1 cellular context compared by ENCODE assay signal in the genomic region with DNA sequence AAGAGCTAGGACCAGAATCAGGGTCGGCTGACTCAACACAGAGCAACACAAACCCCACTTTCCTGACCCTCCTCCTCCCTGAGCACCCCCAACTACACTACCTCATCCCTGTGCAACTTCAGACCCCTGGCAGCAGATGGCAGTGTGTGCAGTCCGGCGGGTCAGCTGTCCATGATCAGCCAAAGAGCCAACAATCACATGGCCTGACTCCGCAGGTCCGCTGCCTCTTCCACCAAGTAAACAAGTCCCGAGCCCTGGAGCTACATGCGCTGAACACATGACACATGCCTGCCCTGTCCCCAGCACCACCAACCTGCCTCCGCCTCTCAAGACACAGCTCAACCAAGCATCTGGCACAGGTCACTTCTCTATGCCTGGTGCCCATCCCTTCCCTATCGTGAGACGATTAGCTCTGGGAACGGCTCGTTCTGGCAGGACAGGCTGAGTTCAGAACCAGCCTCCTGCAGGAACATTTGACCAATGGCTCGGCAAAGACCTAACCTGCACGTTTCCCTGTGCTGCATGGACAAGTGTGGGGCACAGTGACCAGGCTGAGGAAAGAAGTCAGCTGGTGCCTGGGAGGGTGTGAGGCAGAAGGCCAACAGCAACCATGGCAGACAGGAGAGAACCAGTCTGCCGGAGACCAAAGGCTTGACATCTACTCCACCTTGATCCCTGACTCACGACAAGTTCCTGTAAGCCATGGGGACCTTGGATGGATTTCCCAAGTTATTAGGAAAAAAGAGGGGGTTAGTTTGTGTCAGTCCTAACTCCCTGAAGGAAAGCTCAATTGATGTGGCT.
A peak's percentile ranks its signal among the peaks of the same experiment; 100 is the strongest.
TF ChIP-seq lines count a peak whose summit lies in the region.

No MANE protein-coding gene starts in this region.

TF ChIP-seq in K562, 482 proteins besides CTCF, POLR2A, EP300 and RAD21 (continued from another document and continues in another):
- TF ChIP-seq, protein P1, sequence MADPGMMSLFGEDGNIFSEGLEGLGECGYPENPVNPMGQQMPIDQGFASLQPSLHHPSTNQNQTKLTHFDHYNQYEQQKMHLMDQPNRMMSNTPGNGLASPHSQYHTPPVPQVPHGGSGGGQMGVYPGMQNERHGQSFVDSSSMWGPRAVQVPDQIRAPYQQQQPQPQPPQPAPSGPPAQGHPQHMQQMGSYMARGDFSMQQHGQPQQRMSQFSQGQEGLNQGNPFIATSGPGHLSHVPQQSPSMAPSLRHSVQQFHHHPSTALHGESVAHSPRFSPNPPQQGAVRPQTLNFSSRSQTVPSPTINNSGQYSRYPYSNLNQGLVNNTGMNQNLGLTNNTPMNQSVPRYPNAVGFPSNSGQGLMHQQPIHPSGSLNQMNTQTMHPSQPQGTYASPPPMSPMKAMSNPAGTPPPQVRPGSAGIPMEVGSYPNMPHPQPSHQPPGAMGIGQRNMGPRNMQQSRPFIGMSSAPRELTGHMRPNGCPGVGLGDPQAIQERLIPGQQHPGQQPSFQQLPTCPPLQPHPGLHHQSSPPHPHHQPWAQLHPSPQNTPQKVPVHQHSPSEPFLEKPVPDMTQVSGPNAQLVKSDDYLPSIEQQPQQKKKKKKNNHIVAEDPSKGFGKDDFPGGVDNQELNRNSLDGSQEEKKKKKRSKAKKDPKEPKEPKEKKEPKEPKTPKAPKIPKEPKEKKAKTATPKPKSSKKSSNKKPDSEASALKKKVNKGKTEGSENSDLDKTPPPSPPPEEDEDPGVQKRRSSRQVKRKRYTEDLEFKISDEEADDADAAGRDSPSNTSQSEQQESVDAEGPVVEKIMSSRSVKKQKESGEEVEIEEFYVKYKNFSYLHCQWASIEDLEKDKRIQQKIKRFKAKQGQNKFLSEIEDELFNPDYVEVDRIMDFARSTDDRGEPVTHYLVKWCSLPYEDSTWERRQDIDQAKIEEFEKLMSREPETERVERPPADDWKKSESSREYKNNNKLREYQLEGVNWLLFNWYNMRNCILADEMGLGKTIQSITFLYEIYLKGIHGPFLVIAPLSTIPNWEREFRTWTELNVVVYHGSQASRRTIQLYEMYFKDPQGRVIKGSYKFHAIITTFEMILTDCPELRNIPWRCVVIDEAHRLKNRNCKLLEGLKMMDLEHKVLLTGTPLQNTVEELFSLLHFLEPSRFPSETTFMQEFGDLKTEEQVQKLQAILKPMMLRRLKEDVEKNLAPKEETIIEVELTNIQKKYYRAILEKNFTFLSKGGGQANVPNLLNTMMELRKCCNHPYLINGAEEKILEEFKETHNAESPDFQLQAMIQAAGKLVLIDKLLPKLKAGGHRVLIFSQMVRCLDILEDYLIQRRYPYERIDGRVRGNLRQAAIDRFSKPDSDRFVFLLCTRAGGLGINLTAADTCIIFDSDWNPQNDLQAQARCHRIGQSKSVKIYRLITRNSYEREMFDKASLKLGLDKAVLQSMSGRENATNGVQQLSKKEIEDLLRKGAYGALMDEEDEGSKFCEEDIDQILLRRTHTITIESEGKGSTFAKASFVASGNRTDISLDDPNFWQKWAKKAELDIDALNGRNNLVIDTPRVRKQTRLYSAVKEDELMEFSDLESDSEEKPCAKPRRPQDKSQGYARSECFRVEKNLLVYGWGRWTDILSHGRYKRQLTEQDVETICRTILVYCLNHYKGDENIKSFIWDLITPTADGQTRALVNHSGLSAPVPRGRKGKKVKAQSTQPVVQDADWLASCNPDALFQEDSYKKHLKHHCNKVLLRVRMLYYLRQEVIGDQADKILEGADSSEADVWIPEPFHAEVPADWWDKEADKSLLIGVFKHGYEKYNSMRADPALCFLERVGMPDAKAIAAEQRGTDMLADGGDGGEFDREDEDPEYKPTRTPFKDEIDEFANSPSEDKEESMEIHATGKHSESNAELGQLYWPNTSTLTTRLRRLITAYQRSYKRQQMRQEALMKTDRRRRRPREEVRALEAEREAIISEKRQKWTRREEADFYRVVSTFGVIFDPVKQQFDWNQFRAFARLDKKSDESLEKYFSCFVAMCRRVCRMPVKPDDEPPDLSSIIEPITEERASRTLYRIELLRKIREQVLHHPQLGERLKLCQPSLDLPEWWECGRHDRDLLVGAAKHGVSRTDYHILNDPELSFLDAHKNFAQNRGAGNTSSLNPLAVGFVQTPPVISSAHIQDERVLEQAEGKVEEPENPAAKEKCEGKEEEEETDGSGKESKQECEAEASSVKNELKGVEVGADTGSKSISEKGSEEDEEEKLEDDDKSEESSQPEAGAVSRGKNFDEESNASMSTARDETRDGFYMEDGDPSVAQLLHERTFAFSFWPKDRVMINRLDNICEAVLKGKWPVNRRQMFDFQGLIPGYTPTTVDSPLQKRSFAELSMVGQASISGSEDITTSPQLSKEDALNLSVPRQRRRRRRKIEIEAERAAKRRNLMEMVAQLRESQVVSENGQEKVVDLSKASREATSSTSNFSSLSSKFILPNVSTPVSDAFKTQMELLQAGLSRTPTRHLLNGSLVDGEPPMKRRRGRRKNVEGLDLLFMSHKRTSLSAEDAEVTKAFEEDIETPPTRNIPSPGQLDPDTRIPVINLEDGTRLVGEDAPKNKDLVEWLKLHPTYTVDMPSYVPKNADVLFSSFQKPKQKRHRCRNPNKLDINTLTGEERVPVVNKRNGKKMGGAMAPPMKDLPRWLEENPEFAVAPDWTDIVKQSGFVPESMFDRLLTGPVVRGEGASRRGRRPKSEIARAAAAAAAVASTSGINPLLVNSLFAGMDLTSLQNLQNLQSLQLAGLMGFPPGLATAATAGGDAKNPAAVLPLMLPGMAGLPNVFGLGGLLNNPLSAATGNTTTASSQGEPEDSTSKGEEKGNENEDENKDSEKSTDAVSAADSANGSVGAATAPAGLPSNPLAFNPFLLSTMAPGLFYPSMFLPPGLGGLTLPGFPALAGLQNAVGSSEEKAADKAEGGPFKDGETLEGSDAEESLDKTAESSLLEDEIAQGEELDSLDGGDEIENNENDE (IDR thresholded peaks at IDR 0.05; ENCODE audit: low read depth, low read length) = no peak
- TF ChIP-seq NFYB (IDR thresholded peaks at IDR 0.05; ENCODE audit: extremely low read depth, insufficient read length) (no peak), MAZ (CRISPR knock-in tag; conservative IDR thresholded peaks at IDR 0.05 in 1 of 2, IDR thresholded peaks at IDR 0.05 in 1 of 2) (0 out of 4 replicates have a peak, but pooled peaks of 1 of the 2 experiments have one; percentile 31), CBFB (CRISPR knock-in tag; IDR thresholded peaks at IDR 0.05) (peak; percentile 42; the same call in 1 of the 2 replicates), MAFK (IDR thresholded peaks at IDR 0.05; ENCODE audit: low read length) (peak; percentile 17; the same call in 1 of the 2 replicates), FOXJ2 (tag; IDR thresholded peaks at IDR 0.05) (peak; percentile 76), TARDBP (IDR thresholded peaks at IDR 0.05) (no peak), ETV6 (IDR thresholded peaks at IDR 0.05; ENCODE audit: borderline replicate concordance in 1 of 2, low read depth in 2 of 2, low read length in 1 of 2) (no peak), ETV6 (CRISPR knock-in tag; IDR thresholded peaks at IDR 0.05; ENCODE audit: borderline replicate concordance) (no peak), BACH1 (tag; IDR thresholded peaks at IDR 0.05) (peak; percentile 44; the same call in 1 of the 2 replicates), SMAD3 (CRISPR knock-in tag; conservative IDR thresholded peaks at IDR 0.05) (0 out of 2 replicates have a peak, but pooled peaks have one; percentile 11)
- TF ChIP-seq, protein P2, sequence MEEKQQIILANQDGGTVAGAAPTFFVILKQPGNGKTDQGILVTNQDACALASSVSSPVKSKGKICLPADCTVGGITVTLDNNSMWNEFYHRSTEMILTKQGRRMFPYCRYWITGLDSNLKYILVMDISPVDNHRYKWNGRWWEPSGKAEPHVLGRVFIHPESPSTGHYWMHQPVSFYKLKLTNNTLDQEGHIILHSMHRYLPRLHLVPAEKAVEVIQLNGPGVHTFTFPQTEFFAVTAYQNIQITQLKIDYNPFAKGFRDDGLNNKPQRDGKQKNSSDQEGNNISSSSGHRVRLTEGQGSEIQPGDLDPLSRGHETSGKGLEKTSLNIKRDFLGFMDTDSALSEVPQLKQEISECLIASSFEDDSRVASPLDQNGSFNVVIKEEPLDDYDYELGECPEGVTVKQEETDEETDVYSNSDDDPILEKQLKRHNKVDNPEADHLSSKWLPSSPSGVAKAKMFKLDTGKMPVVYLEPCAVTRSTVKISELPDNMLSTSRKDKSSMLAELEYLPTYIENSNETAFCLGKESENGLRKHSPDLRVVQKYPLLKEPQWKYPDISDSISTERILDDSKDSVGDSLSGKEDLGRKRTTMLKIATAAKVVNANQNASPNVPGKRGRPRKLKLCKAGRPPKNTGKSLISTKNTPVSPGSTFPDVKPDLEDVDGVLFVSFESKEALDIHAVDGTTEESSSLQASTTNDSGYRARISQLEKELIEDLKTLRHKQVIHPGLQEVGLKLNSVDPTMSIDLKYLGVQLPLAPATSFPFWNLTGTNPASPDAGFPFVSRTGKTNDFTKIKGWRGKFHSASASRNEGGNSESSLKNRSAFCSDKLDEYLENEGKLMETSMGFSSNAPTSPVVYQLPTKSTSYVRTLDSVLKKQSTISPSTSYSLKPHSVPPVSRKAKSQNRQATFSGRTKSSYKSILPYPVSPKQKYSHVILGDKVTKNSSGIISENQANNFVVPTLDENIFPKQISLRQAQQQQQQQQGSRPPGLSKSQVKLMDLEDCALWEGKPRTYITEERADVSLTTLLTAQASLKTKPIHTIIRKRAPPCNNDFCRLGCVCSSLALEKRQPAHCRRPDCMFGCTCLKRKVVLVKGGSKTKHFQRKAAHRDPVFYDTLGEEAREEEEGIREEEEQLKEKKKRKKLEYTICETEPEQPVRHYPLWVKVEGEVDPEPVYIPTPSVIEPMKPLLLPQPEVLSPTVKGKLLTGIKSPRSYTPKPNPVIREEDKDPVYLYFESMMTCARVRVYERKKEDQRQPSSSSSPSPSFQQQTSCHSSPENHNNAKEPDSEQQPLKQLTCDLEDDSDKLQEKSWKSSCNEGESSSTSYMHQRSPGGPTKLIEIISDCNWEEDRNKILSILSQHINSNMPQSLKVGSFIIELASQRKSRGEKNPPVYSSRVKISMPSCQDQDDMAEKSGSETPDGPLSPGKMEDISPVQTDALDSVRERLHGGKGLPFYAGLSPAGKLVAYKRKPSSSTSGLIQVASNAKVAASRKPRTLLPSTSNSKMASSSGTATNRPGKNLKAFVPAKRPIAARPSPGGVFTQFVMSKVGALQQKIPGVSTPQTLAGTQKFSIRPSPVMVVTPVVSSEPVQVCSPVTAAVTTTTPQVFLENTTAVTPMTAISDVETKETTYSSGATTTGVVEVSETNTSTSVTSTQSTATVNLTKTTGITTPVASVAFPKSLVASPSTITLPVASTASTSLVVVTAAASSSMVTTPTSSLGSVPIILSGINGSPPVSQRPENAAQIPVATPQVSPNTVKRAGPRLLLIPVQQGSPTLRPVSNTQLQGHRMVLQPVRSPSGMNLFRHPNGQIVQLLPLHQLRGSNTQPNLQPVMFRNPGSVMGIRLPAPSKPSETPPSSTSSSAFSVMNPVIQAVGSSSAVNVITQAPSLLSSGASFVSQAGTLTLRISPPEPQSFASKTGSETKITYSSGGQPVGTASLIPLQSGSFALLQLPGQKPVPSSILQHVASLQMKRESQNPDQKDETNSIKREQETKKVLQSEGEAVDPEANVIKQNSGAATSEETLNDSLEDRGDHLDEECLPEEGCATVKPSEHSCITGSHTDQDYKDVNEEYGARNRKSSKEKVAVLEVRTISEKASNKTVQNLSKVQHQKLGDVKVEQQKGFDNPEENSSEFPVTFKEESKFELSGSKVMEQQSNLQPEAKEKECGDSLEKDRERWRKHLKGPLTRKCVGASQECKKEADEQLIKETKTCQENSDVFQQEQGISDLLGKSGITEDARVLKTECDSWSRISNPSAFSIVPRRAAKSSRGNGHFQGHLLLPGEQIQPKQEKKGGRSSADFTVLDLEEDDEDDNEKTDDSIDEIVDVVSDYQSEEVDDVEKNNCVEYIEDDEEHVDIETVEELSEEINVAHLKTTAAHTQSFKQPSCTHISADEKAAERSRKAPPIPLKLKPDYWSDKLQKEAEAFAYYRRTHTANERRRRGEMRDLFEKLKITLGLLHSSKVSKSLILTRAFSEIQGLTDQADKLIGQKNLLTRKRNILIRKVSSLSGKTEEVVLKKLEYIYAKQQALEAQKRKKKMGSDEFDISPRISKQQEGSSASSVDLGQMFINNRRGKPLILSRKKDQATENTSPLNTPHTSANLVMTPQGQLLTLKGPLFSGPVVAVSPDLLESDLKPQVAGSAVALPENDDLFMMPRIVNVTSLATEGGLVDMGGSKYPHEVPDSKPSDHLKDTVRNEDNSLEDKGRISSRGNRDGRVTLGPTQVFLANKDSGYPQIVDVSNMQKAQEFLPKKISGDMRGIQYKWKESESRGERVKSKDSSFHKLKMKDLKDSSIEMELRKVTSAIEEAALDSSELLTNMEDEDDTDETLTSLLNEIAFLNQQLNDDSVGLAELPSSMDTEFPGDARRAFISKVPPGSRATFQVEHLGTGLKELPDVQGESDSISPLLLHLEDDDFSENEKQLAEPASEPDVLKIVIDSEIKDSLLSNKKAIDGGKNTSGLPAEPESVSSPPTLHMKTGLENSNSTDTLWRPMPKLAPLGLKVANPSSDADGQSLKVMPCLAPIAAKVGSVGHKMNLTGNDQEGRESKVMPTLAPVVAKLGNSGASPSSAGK (IDR thresholded peaks at IDR 0.05) = peak; percentile 79
- TF ChIP-seq, protein P3, sequence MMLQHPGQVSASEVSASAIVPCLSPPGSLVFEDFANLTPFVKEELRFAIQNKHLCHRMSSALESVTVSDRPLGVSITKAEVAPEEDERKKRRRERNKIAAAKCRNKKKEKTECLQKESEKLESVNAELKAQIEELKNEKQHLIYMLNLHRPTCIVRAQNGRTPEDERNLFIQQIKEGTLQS (IDR thresholded peaks at IDR 0.05) = peak; percentile 44
- TF ChIP-seq, protein P3 (CRISPR knock-in tag; conservative IDR thresholded peaks at IDR 0.05) = no peak
- TF ChIP-seq, protein P4, sequence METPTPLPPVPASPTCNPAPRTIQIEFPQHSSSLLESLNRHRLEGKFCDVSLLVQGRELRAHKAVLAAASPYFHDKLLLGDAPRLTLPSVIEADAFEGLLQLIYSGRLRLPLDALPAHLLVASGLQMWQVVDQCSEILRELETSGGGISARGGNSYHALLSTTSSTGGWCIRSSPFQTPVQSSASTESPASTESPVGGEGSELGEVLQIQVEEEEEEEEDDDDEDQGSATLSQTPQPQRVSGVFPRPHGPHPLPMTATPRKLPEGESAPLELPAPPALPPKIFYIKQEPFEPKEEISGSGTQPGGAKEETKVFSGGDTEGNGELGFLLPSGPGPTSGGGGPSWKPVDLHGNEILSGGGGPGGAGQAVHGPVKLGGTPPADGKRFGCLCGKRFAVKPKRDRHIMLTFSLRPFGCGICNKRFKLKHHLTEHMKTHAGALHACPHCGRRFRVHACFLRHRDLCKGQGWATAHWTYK (CRISPR knock-in tag; IDR thresholded peaks at IDR 0.05) = peak; percentile 46; the same call in 1 of the 2 replicates
- TF ChIP-seq, protein P5, sequence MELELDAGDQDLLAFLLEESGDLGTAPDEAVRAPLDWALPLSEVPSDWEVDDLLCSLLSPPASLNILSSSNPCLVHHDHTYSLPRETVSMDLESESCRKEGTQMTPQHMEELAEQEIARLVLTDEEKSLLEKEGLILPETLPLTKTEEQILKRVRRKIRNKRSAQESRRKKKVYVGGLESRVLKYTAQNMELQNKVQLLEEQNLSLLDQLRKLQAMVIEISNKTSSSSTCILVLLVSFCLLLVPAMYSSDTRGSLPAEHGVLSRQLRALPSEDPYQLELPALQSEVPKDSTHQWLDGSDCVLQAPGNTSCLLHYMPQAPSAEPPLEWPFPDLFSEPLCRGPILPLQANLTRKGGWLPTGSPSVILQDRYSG (tag; conservative IDR thresholded peaks at IDR 0.05; ENCODE audit: low read depth) = 0 out of 2 replicates have a peak, but pooled peaks have one; percentile 45
